Comparison of ENCODE assay signal across 1 cellular context in the genomic region with DNA sequence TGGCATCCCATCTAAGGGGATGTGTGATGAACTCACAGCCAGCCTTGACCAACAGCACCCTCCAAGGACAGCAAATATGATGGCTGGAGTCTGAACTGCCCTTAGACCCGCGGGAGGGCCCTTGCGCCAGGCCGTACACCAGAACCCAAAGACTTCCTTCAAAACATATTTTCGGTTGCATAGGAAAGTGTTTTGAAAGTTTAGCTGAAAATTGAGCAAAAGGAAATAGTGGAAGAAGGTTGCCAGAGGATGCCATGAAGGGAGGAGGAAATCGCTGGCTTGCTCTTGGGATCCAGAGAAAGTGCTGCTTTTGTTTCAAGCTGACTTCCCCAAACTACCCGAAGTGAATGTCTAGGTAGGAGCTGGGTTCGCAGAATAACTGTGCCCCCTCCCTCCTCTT.
TF ChIP-seq lines count a peak whose summit lies in the region.

No MANE protein-coding gene starts in this region.

TF ChIP-seq in HepG2, 621 proteins besides CTCF, POLR2A, EP300 and RAD21 (continued from another document):
- no peak for TF ChIP-seq NR3C1 (CRISPR knock-in tag; IDR thresholded peaks at IDR 0.05)
- TF ChIP-seq ZNF558 (CRISPR knock-in tag; IDR thresholded peaks at IDR 0.05; ENCODE audit: borderline replicate concordance): no peak
- TF ChIP-seq ZNF746 (CRISPR knock-in tag; IDR thresholded peaks at IDR 0.05): no peak
- 0 out of 2 replicates have a peak, but pooled peaks have one; percentile 19 for TF ChIP-seq NR2C2 (CRISPR knock-in tag; IDR thresholded peaks at IDR 0.05; ENCODE audit: borderline replicate concordance)
- TF ChIP-seq ZNF468 (CRISPR knock-in tag; IDR thresholded peaks at IDR 0.05): no peak
- TF ChIP-seq HES4 (CRISPR knock-in tag; IDR thresholded peaks at IDR 0.05; ENCODE audit: borderline replicate concordance): no peak
- no peak for TF ChIP-seq SP5 (CRISPR knock-in tag; IDR thresholded peaks at IDR 0.05; ENCODE audit: borderline replicate concordance, low read depth)
- TF ChIP-seq TGIF2 (CRISPR knock-in tag; IDR thresholded peaks at IDR 0.05): no peak
- no peak for TF ChIP-seq ZNF781 (CRISPR knock-in tag; IDR thresholded peaks at IDR 0.05; ENCODE audit: borderline replicate concordance, not compliant biosample characterization)
- no peak for TF ChIP-seq ZNF891 (CRISPR knock-in tag; IDR thresholded peaks at IDR 0.05)
- no peak for TF ChIP-seq ZNF512 (CRISPR knock-in tag; IDR thresholded peaks at IDR 0.05)
- peak; percentile 72 for TF ChIP-seq ZMYM4 (CRISPR knock-in tag; IDR thresholded peaks at IDR 0.05)
- 0 out of 2 replicates have a peak, but pooled peaks have one; percentile 59 for TF ChIP-seq MZF1 (CRISPR knock-in tag; IDR thresholded peaks at IDR 0.05; ENCODE audit: borderline replicate concordance)
- TF ChIP-seq, protein P1, sequence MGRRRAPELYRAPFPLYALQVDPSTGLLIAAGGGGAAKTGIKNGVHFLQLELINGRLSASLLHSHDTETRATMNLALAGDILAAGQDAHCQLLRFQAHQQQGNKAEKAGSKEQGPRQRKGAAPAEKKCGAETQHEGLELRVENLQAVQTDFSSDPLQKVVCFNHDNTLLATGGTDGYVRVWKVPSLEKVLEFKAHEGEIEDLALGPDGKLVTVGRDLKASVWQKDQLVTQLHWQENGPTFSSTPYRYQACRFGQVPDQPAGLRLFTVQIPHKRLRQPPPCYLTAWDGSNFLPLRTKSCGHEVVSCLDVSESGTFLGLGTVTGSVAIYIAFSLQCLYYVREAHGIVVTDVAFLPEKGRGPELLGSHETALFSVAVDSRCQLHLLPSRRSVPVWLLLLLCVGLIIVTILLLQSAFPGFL (CRISPR knock-in tag; IDR thresholded peaks at IDR 0.05): no peak
- TF ChIP-seq, protein P2, sequence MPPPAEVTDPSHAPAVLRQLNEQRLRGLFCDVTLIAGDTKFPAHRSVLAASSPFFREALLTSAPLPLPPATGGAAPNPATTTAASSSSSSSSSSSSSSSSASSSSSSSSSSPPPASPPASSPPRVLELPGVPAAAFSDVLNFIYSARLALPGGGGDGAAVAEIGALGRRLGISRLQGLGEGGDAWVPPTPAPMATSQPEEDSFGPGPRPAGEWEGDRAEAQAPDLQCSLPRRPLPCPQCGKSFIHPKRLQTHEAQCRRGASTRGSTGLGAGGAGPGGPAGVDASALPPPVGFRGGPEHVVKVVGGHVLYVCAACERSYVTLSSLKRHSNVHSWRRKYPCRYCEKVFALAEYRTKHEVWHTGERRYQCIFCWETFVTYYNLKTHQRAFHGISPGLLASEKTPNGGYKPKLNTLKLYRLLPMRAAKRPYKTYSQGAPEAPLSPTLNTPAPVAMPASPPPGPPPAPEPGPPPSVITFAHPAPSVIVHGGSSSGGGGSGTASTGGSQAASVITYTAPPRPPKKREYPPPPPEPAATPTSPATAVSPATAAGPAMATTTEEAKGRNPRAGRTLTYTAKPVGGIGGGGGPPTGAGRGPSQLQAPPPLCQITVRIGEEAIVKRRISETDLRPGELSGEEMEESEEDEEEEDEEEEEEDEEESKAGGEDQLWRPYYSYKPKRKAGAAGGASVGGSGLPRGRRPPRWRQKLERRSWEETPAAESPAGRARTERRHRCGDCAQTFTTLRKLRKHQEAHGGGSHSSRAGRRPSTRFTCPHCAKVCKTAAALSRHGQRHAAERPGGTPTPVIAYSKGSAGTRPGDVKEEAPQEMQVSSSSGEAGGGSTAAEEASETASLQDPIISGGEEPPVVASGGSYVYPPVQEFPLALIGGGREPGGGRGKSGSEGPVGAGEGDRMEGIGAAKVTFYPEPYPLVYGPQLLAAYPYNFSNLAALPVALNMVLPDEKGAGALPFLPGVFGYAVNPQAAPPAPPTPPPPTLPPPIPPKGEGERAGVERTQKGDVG (CRISPR knock-in tag; IDR thresholded peaks at IDR 0.05; ENCODE audit: borderline replicate concordance): 0 out of 2 replicates have a peak, but pooled peaks have one; percentile 72
